ENCODE assay signal across 1 cellular context in the genomic region with DNA sequence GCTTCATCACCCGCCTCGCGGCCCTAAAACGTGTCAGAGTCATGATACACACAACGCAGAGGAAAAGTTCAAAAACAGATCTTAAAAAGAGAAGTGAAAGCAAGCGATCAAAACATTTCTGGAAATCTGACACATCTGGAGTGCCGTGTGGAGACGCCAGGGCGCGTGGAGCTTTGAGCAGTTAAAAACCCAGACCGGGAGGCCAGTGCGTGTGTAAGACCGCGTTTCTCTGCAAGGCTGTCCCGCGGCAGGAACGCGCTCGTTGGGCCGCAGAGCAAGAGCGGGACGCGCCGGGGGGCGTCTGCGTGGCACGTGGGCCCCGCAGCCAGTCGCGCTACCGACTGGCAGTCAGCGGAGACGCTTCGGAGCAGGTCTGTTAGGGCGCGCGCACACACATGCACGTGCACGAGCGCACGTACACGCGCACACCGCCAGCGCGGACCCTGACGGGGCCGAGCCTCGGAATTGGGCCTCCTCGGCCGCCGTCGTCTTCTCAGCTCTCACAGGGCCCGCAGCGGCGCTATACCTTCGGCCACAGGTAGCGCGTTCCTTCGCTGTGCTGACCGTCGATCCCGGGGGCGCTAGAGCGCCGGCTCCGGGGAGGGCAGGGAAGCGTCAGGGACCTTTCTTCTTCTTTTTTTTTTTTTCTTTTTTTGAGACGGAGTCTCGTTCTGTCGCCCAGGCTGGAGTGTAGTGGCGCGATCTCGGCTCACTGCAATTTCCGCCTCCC.
A peak's percentile ranks its signal among the peaks of the same experiment; 100 is the strongest.
TF ChIP-seq lines count a peak whose summit lies in the region.

No MANE protein-coding gene starts in this region.

TF ChIP-seq in HepG2, 621 proteins besides CTCF, POLR2A, EP300 and RAD21 (continued from another document and continues in another):
- TF ChIP-seq, protein P1, sequence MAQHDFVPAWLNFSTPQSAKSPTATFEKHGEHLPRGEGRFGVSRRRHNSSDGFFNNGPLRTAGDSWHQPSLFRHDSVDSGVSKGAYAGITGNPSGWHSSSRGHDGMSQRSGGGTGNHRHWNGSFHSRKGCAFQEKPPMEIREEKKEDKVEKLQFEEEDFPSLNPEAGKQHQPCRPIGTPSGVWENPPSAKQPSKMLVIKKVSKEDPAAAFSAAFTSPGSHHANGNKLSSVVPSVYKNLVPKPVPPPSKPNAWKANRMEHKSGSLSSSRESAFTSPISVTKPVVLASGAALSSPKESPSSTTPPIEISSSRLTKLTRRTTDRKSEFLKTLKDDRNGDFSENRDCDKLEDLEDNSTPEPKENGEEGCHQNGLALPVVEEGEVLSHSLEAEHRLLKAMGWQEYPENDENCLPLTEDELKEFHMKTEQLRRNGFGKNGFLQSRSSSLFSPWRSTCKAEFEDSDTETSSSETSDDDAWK (CRISPR knock-in tag; IDR thresholded peaks at IDR 0.05), result no peak
- TF ChIP-seq ZNF629 (CRISPR knock-in tag; conservative IDR thresholded peaks at IDR 0.05) (no peak), SRY (CRISPR knock-in tag; IDR thresholded peaks at IDR 0.05) (peak; percentile 77), ZNF317 (CRISPR knock-in tag; IDR thresholded peaks at IDR 0.05) (peak; percentile 87), ZNF354B (CRISPR knock-in tag; IDR thresholded peaks at IDR 0.05) (peak; percentile 94; the same call in 1 of the 2 replicates), SNAPC4 (CRISPR knock-in tag; IDR thresholded peaks at IDR 0.05) (peak; percentile 70; the same call in 1 of the 2 replicates), AHR (CRISPR knock-in tag; IDR thresholded peaks at IDR 0.05) (peak; percentile 82; the same call in 1 of the 2 replicates), ZNF724P (CRISPR knock-in tag; IDR thresholded peaks at IDR 0.05; ENCODE audit: borderline replicate concordance) (peak; percentile 81; the same call in 1 of the 2 replicates), ZNF160 (CRISPR knock-in tag; IDR thresholded peaks at IDR 0.05) (peak; percentile 96), MZF1 (CRISPR knock-in tag; IDR thresholded peaks at IDR 0.05; ENCODE audit: borderline replicate concordance) (0 out of 2 replicates have a peak, but pooled peaks have one; percentile 84), DRAP1 (CRISPR knock-in tag; IDR thresholded peaks at IDR 0.05) (0 out of 2 replicates have a peak, but pooled peaks have one; percentile 23), CEBPB (IDR thresholded peaks at IDR 0.05; ENCODE audit: borderline replicate concordance, low read depth, low read length) (no peak), SKIL (CRISPR knock-in tag; IDR thresholded peaks at IDR 0.05; ENCODE audit: borderline replicate concordance) (no peak), NPAS2 (CRISPR knock-in tag; IDR thresholded peaks at IDR 0.05; ENCODE audit: borderline replicate concordance) (no peak), STAG1 (CRISPR knock-in tag; IDR thresholded peaks at IDR 0.05) (peak; percentile 58), SMAD9 (CRISPR knock-in tag; IDR thresholded peaks at IDR 0.05) (0 out of 2 replicates have a peak, but pooled peaks have one; percentile 26), NFATC3 (CRISPR knock-in tag; IDR thresholded peaks at IDR 0.05) (0 out of 2 replicates have a peak, but pooled peaks have one; percentile 61), CBX5 (CRISPR knock-in tag; IDR thresholded peaks at IDR 0.05; ENCODE audit: borderline replicate concordance) (peak; percentile 77; the same call in 1 of the 2 replicates), ZNF468 (CRISPR knock-in tag; IDR thresholded peaks at IDR 0.05) (no peak), ZNF510 (CRISPR knock-in tag; IDR thresholded peaks at IDR 0.05; ENCODE audit: low read depth) (0 out of 2 replicates have a peak, but pooled peaks have one; percentile 53), ZSCAN22 (CRISPR knock-in tag; IDR thresholded peaks at IDR 0.05) (no peak), JDP2 (CRISPR knock-in tag; IDR thresholded peaks at IDR 0.05; ENCODE audit: borderline replicate concordance) (no peak), ZNF652 (CRISPR knock-in tag; IDR thresholded peaks at IDR 0.05; ENCODE audit: borderline replicate concordance, low read depth) (no peak), ZNF790 (CRISPR knock-in tag; IDR thresholded peaks at IDR 0.05; ENCODE audit: borderline replicate concordance) (peak; percentile 92; the same call in 1 of the 2 replicates), PRPF4 (IDR thresholded peaks at IDR 0.05; ENCODE audit: low read depth, low read length, poor library complexity, severe bottlenecking) (no peak), ZFYVE20 (CRISPR knock-in tag; IDR thresholded peaks at IDR 0.05; ENCODE audit: borderline replicate concordance, low read depth) (peak; percentile 51; the same call in 1 of the 2 replicates), FOXC1 (CRISPR knock-in tag; IDR thresholded peaks at IDR 0.05; ENCODE audit: borderline replicate concordance) (peak; percentile 79), BRF2 (CRISPR knock-in tag; IDR thresholded peaks at IDR 0.05) (no peak; the same call in 1 of the 2 replicates)
- TF ChIP-seq, protein P2, sequence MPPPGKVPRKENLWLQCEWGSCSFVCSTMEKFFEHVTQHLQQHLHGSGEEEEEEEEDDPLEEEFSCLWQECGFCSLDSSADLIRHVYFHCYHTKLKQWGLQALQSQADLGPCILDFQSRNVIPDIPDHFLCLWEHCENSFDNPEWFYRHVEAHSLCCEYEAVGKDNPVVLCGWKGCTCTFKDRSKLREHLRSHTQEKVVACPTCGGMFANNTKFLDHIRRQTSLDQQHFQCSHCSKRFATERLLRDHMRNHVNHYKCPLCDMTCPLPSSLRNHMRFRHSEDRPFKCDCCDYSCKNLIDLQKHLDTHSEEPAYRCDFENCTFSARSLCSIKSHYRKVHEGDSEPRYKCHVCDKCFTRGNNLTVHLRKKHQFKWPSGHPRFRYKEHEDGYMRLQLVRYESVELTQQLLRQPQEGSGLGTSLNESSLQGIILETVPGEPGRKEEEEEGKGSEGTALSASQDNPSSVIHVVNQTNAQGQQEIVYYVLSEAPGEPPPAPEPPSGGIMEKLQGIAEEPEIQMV (CRISPR knock-in tag; IDR thresholded peaks at IDR 0.05; ENCODE audit: low read depth), result peak; percentile 69; the same call in 1 of the 2 replicates
- TF ChIP-seq, protein P3, sequence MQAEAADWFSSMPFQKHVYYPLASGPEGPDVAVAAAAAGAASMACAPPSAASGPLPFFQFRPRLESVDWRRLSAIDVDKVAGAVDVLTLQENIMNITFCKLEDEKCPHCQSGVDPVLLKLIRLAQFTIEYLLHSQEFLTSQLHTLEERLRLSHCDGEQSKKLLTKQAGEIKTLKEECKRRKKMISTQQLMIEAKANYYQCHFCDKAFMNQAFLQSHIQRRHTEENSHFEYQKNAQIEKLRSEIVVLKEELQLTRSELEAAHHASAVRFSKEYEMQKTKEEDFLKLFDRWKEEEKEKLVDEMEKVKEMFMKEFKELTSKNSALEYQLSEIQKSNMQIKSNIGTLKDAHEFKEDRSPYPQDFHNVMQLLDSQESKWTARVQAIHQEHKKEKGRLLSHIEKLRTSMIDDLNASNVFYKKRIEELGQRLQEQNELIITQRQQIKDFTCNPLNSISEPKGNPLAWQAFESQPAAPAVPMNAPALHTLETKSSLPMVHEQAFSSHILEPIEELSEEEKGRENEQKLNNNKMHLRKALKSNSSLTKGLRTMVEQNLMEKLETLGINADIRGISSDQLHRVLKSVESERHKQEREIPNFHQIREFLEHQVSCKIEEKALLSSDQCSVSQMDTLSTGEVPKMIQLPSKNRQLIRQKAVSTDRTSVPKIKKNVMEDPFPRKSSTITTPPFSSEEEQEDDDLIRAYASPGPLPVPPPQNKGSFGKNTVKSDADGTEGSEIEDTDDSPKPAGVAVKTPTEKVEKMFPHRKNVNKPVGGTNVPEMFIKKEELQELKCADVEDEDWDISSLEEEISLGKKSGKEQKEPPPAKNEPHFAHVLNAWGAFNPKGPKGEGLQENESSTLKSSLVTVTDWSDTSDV (CRISPR knock-in tag; IDR thresholded peaks at IDR 0.05), result peak; percentile 92; the same call in 1 of the 2 replicates
- TF ChIP-seq, protein P4, sequence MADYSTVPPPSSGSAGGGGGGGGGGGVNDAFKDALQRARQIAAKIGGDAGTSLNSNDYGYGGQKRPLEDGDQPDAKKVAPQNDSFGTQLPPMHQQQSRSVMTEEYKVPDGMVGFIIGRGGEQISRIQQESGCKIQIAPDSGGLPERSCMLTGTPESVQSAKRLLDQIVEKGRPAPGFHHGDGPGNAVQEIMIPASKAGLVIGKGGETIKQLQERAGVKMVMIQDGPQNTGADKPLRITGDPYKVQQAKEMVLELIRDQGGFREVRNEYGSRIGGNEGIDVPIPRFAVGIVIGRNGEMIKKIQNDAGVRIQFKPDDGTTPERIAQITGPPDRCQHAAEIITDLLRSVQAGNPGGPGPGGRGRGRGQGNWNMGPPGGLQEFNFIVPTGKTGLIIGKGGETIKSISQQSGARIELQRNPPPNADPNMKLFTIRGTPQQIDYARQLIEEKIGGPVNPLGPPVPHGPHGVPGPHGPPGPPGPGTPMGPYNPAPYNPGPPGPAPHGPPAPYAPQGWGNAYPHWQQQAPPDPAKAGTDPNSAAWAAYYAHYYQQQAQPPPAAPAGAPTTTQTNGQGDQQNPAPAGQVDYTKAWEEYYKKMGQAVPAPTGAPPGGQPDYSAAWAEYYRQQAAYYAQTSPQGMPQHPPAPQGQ (CRISPR knock-in tag; IDR thresholded peaks at IDR 0.05; ENCODE audit: borderline replicate concordance), result no peak
- TF ChIP-seq, protein P5, sequence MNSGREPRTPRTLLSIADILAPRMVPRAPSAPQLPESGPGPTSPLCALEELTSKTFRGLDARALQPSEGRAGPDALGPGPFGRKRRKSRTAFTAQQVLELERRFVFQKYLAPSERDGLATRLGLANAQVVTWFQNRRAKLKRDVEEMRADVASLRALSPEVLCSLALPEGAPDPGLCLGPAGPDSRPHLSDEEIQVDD (CRISPR knock-in tag; IDR thresholded peaks at IDR 0.05; ENCODE audit: borderline replicate concordance), result peak; percentile 93; the same call in 1 of the 2 replicates
- TF ChIP-seq, protein P6, sequence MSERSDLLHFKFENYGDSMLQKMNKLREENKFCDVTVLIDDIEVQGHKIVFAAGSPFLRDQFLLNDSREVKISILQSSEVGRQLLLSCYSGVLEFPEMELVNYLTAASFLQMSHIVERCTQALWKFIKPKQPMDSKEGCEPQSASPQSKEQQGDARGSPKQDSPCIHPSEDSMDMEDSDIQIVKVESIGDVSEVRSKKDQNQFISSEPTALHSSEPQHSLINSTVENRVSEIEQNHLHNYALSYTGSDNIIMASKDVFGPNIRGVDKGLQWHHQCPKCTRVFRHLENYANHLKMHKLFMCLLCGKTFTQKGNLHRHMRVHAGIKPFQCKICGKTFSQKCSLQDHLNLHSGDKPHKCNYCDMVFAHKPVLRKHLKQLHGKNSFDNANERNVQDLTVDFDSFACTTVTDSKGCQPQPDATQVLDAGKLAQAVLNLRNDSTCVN (CRISPR knock-in tag; IDR thresholded peaks at IDR 0.05; ENCODE audit: borderline replicate concordance), result peak; percentile 75; the same call in 1 of the 2 replicates
